ENCODE assay signal across 1 cellular context in the genomic region with DNA sequence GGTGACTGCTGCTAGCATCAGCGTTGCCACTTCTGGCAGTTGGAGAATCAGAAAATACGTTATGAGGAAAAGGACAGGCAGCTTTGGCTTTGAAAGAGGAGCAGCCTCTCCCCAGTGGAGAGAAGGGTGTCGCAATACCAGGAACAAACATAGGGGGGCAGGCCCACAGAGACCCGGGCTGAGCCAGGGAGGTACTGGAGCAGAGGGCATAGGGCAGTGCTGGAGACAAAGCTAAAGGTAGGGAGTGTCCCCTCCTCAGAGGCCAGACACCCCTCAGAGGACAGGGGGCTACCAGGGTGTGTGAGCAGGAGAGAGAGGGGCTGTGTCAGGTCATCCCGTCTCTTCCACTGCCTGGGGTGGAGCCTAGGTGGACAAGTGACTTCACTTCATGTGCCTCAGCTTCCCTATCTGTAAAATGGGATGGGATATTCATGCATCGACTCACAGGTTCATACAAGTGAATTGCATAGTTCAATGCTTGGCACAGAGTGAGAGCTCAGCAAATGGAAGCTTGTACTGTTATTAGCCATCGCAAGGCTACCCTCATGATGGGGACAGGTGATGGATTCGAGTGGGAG.
TF ChIP-seq lines count a peak whose summit lies in the region.

No MANE protein-coding gene starts in this region.

TF ChIP-seq in HepG2, 621 proteins besides CTCF, POLR2A, EP300 and RAD21:
- TF ChIP-seq ETV5 (CRISPR knock-in tag; IDR thresholded peaks at IDR 0.05; ENCODE audit: borderline replicate concordance), result peak; percentile 18; the same call in 1 of the 2 replicates
- 0 out of 2 replicates have a peak, but pooled peaks have one; percentile 26 for TF ChIP-seq PPARG (CRISPR knock-in tag; conservative IDR thresholded peaks at IDR 0.05)
- peak; percentile 35; the same call in 1 of the 2 replicates for TF ChIP-seq ZNF292 (CRISPR knock-in tag; IDR thresholded peaks at IDR 0.05; ENCODE audit: borderline replicate concordance, low read depth)
- TF ChIP-seq ZNF703 (CRISPR knock-in tag; IDR thresholded peaks at IDR 0.05; ENCODE audit: borderline replicate concordance), result no peak
- TF ChIP-seq MEF2D (CRISPR knock-in tag; IDR thresholded peaks at IDR 0.05), result no peak
- TF ChIP-seq, protein P1, sequence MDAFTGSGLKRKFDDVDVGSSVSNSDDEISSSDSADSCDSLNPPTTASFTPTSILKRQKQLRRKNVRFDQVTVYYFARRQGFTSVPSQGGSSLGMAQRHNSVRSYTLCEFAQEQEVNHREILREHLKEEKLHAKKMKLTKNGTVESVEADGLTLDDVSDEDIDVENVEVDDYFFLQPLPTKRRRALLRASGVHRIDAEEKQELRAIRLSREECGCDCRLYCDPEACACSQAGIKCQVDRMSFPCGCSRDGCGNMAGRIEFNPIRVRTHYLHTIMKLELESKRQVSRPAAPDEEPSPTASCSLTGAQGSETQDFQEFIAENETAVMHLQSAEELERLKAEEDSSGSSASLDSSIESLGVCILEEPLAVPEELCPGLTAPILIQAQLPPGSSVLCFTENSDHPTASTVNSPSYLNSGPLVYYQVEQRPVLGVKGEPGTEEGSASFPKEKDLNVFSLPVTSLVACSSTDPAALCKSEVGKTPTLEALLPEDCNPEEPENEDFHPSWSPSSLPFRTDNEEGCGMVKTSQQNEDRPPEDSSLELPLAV (CRISPR knock-in tag; conservative IDR thresholded peaks at IDR 0.05; ENCODE audit: low read depth), result no peak
- TF ChIP-seq, protein P2, sequence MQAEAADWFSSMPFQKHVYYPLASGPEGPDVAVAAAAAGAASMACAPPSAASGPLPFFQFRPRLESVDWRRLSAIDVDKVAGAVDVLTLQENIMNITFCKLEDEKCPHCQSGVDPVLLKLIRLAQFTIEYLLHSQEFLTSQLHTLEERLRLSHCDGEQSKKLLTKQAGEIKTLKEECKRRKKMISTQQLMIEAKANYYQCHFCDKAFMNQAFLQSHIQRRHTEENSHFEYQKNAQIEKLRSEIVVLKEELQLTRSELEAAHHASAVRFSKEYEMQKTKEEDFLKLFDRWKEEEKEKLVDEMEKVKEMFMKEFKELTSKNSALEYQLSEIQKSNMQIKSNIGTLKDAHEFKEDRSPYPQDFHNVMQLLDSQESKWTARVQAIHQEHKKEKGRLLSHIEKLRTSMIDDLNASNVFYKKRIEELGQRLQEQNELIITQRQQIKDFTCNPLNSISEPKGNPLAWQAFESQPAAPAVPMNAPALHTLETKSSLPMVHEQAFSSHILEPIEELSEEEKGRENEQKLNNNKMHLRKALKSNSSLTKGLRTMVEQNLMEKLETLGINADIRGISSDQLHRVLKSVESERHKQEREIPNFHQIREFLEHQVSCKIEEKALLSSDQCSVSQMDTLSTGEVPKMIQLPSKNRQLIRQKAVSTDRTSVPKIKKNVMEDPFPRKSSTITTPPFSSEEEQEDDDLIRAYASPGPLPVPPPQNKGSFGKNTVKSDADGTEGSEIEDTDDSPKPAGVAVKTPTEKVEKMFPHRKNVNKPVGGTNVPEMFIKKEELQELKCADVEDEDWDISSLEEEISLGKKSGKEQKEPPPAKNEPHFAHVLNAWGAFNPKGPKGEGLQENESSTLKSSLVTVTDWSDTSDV (CRISPR knock-in tag; IDR thresholded peaks at IDR 0.05), result no peak
- TF ChIP-seq PITX1 (CRISPR knock-in tag; IDR thresholded peaks at IDR 0.05), result peak; percentile 25; the same call in 1 of the 2 replicates
- TF ChIP-seq, protein P3, sequence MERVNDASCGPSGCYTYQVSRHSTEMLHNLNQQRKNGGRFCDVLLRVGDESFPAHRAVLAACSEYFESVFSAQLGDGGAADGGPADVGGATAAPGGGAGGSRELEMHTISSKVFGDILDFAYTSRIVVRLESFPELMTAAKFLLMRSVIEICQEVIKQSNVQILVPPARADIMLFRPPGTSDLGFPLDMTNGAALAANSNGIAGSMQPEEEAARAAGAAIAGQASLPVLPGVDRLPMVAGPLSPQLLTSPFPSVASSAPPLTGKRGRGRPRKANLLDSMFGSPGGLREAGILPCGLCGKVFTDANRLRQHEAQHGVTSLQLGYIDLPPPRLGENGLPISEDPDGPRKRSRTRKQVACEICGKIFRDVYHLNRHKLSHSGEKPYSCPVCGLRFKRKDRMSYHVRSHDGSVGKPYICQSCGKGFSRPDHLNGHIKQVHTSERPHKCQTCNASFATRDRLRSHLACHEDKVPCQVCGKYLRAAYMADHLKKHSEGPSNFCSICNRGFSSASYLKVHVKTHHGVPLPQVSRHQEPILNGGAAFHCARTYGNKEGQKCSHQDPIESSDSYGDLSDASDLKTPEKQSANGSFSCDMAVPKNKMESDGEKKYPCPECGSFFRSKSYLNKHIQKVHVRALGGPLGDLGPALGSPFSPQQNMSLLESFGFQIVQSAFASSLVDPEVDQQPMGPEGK (CRISPR knock-in tag; IDR thresholded peaks at IDR 0.05), result 0 out of 2 replicates have a peak, but pooled peaks have one; percentile 23
- peak; percentile 69 for TF ChIP-seq CEBPG (CRISPR knock-in tag; IDR thresholded peaks at IDR 0.05)
- 0 out of 2 replicates have a peak, but pooled peaks have one; percentile 31 for TF ChIP-seq ADNP (CRISPR knock-in tag; IDR thresholded peaks at IDR 0.05)
- TF ChIP-seq NPAS2 (CRISPR knock-in tag; IDR thresholded peaks at IDR 0.05; ENCODE audit: borderline replicate concordance), result no peak
- TF ChIP-seq, protein P4, sequence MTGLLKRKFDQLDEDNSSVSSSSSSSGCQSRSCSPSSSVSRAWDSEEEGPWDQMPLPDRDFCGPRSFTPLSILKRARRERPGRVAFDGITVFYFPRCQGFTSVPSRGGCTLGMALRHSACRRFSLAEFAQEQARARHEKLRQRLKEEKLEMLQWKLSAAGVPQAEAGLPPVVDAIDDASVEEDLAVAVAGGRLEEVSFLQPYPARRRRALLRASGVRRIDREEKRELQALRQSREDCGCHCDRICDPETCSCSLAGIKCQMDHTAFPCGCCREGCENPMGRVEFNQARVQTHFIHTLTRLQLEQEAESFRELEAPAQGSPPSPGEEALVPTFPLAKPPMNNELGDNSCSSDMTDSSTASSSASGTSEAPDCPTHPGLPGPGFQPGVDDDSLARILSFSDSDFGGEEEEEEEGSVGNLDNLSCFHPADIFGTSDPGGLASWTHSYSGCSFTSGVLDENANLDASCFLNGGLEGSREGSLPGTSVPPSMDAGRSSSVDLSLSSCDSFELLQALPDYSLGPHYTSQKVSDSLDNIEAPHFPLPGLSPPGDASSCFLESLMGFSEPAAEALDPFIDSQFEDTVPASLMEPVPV (CRISPR knock-in tag; IDR thresholded peaks at IDR 0.05), result no peak
- TF ChIP-seq ZNF629 (CRISPR knock-in tag; conservative IDR thresholded peaks at IDR 0.05), result peak; percentile 88
- TF ChIP-seq CEBPB (IDR thresholded peaks at IDR 0.05; ENCODE audit: borderline replicate concordance, low read depth, low read length), result peak; percentile 94
